ENCODE assay signal across 20 cellular contexts in the genomic region with DNA sequence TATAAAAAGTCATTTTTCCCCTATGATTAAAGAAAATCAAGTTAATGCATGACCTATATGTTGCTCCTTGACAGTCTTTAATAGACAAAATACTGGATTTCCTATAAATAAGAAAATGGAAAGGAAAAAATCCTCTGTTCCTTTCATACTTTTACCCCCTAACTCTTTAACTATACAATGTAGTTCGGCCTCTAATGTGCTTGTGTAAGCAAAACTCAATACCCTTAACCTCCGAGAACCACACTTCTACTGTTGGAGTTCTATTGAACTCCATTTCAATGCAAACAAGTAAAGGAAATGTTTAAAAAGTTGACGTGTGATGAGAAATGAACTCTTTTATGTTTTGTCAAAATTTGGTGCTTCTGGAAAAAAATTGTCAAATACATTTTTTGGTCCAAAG.
"Had no signal": no experiment of that assay in that cellular context is flagged by ENCODE, and none has a peak within 500 bp of the region (broad histone marks: within the 10 kb centered on the region; RNA-seq: fewer than 3 reads in every experiment).

No MANE protein-coding gene starts in this region.

- H3K4me3 Mint-ChIP-seq: activated CD4-positive, alpha-beta memory T cell treated with anti-CD3 and anti-CD28 coated beads for 36 hours; activated naive CD8-positive, alpha-beta T cell treated with anti-CD3 and anti-CD28 coated beads for 36 hours; nephron progenitor cell; stimulated activated effector memory CD8-positive, alpha-beta T cell treated with anti-CD3 and anti-CD28 coated beads, Interleukin-12 subunit alpha, Interleukin-12 subunit beta, amount 100 ng/mL, for 72 hours had no signal

- H3K4me2 ChIP-seq: hepatocyte had no signal

- FAIRE-seq: astrocyte, pancreas had no signal

- H3K4me3 ChIP-seq: hepatocyte, left ventricle myocardium inferior, pancreas, testis, uterus had no signal

- H3K27ac Mint-ChIP-seq: activated CD4-positive, alpha-beta memory T cell treated with anti-CD3 and anti-CD28 coated beads for 36 hours; activated naive CD8-positive, alpha-beta T cell treated with anti-CD3 and anti-CD28 coated beads for 36 hours; nephron progenitor cell; stimulated activated effector memory CD8-positive, alpha-beta T cell treated with anti-CD3 and anti-CD28 coated beads, Interleukin-12 subunit alpha, Interleukin-12 subunit beta, amount 100 ng/mL, for 72 hours had no signal

- H3K9me3 Mint-ChIP-seq: activated CD4-positive, alpha-beta memory T cell treated with anti-CD3 and anti-CD28 coated beads for 36 hours; activated naive CD8-positive, alpha-beta T cell treated with anti-CD3 and anti-CD28 coated beads for 36 hours; nephron progenitor cell; stimulated activated effector memory CD8-positive, alpha-beta T cell treated with anti-CD3 and anti-CD28 coated beads, Interleukin-12 subunit alpha, Interleukin-12 subunit beta, amount 100 ng/mL, for 72 hours had no signal

- H3K9me3 ChIP-seq: left ventricle myocardium inferior, pancreas, testis, uterus had no signal

- H3K27me3 Mint-ChIP-seq: activated CD4-positive, alpha-beta memory T cell treated with anti-CD3 and anti-CD28 coated beads for 36 hours; activated naive CD8-positive, alpha-beta T cell treated with anti-CD3 and anti-CD28 coated beads for 36 hours had no signal

- H3K36me3 ChIP-seq: left ventricle myocardium inferior, pancreas, uterus had no signal

- DNase-seq: activated CD4-positive, alpha-beta memory T cell treated with anti-CD3 and anti-CD28 coated beads for 36 hours; activated CD4-positive, alpha-beta T cell treated with anti-CD3 and anti-CD28 coated beads for 48 hours; activated CD4-positive, CD25-positive, alpha-beta regulatory T cell; activated naive CD4-positive, alpha-beta T cell treated with Interleukin-2 at 50 U/mL for 16 hours; activated naive CD8-positive, alpha-beta T cell treated with anti-CD3 and anti-CD28 coated beads for 36 hours; activated T-cell treated with anti-CD3 and anti-CD28 coated beads, Interleukin-2, amount 50 U/mL, for 48 hours; central memory CD4-positive, alpha-beta T cell; effector memory CD4-positive, alpha-beta T cell; foreskin melanocyte; left ventricle myocardium inferior; nephron progenitor cell; pancreas; right cardiac atrium; stimulated activated CD4-positive, alpha-beta T cell treated with anti-CD3 and anti-CD28 coated beads, Interleukin-1b, Interleukin-23, amount 100 ng/mL, for 48 hours; testis; trophoblast cell; uterus had no signal

- H3K27me3 ChIP-seq: hepatocyte, pancreas, testis, uterus had no signal

- H2AFZ ChIP-seq: hepatocyte had no signal

- H3K4me1 Mint-ChIP-seq: activated naive CD8-positive, alpha-beta T cell treated with anti-CD3 and anti-CD28 coated beads for 36 hours had no signal

- H3K4me1 ChIP-seq: pancreas, testis, uterus had no signal

- ATAC-seq: pancreas; right cardiac atrium; stimulated activated effector memory CD8-positive, alpha-beta T cell treated with anti-CD3 and anti-CD28 coated beads, Interleukin-12 subunit alpha, Interleukin-12 subunit beta, amount 100 ng/mL, for 72 hours had no signal

- H3K79me2 ChIP-seq: hepatocyte had no signal

- H3K36me3 Mint-ChIP-seq: activated CD4-positive, alpha-beta memory T cell treated with anti-CD3 and anti-CD28 coated beads for 36 hours; activated naive CD8-positive, alpha-beta T cell treated with anti-CD3 and anti-CD28 coated beads for 36 hours; stimulated activated effector memory CD8-positive, alpha-beta T cell treated with anti-CD3 and anti-CD28 coated beads, Interleukin-12 subunit alpha, Interleukin-12 subunit beta, amount 100 ng/mL, for 72 hours had no signal

- H3K27ac ChIP-seq: hepatocyte, pancreas, testis had no signal
